ENCODE assay signal across 8 cellular contexts in genomic region chr12:92431146-92431545, GRCh38.
DNase-seq lines count a peak whose midpoint lies in the region; ATAC-seq and TF ChIP-seq lines count a peak whose summit lies in the region.

No MANE protein-coding gene starts in this region.

- no peaks in the 10 kb centered on the region for H3K27me3 Mint-ChIP-seq in activated naive CD4-positive, alpha-beta T cell treated with anti-CD3 and anti-CD28 coated beads, Interleukin-2, amount 10 ng/mL, durations not matched to agents 7 days and 5 days
- no peaks in the 10 kb centered on the region for H3K27me3 Mint-ChIP-seq in stimulated activated naive B cell treated with anti-CD40 and anti-IgM and Interleukin-4, amounts not matched to agents 10 μg/mL and 1 μg/mL and 100 μg/mL, for 72 hours

- H3K4me1 Mint-ChIP-seq in activated naive CD4-positive, alpha-beta T cell treated with anti-CD3 and anti-CD28 coated beads, Interleukin-2, amount 10 ng/mL, durations not matched to agents 7 days and 5 days: peaks cover 22% of the 10 kb centered on the region
- peaks cover 56 to 80% of the 10 kb centered on the region in 2 donors for H3K4me1 Mint-ChIP-seq in stimulated activated naive B cell treated with anti-CD40 and anti-IgM and Interleukin-4, amounts not matched to agents 10 μg/mL and 1 μg/mL and 100 μg/mL, for 72 hours

- no peak overlapping the region for H3K4me3 Mint-ChIP-seq in activated naive CD4-positive, alpha-beta T cell treated with anti-CD3 and anti-CD28 coated beads, Interleukin-2, amount 10 ng/mL, durations not matched to agents 7 days and 5 days
- no peak overlapping the region for H3K4me3 Mint-ChIP-seq in stimulated activated naive B cell treated with anti-CD40 and anti-IgM and Interleukin-4, amounts not matched to agents 10 μg/mL and 1 μg/mL and 100 μg/mL, for 72 hours

- H3K36me3 Mint-ChIP-seq in activated naive CD4-positive, alpha-beta T cell treated with anti-CD3 and anti-CD28 coated beads, Interleukin-2, amount 10 ng/mL, durations not matched to agents 7 days and 5 days: peaks cover 11% of the 10 kb centered on the region
- H3K36me3 Mint-ChIP-seq in stimulated activated naive B cell treated with anti-CD40 and anti-IgM and Interleukin-4, amounts not matched to agents 10 μg/mL and 1 μg/mL and 100 μg/mL, for 72 hours: peaks cover 22 to 31% of the 10 kb centered on the region in 2 donors

- no peak overlapping the region for H3K27ac Mint-ChIP-seq in activated naive CD4-positive, alpha-beta T cell treated with anti-CD3 and anti-CD28 coated beads, Interleukin-2, amount 10 ng/mL, durations not matched to agents 7 days and 5 days
- H3K27ac Mint-ChIP-seq in stimulated activated naive B cell treated with anti-CD40 and anti-IgM and Interleukin-4, amounts not matched to agents 10 μg/mL and 1 μg/mL and 100 μg/mL, for 72 hours: peak overlapping the region; percentile 72

- peaks cover 22% of the 10 kb centered on the region for H3K9me3 Mint-ChIP-seq in activated naive CD4-positive, alpha-beta T cell treated with anti-CD3 and anti-CD28 coated beads, Interleukin-2, amount 10 ng/mL, durations not matched to agents 7 days and 5 days
- peaks cover 16 to 24% of the 10 kb centered on the region in 2 donors for H3K9me3 Mint-ChIP-seq in stimulated activated naive B cell treated with anti-CD40 and anti-IgM and Interleukin-4, amounts not matched to agents 10 μg/mL and 1 μg/mL and 100 μg/mL, for 72 hours

- ATAC-seq in HG02870 (IDR thresholded peaks at IDR 0.05; ENCODE audit: unreplicated experiment): peak; percentile 55
- peak; percentile 57 to 62 for ATAC-seq in stimulated activated naive B cell treated with anti-CD40 and anti-IgM and Interleukin-4, amounts not matched to agents 10 μg/mL and 1 μg/mL and 100 μg/mL, for 72 hours (replicated peaks)
- ATAC-seq in omental fat pad (ENCODE audit: low FRiP score): no peak
- ATAC-seq in GM18870 (IDR thresholded peaks at IDR 0.05; ENCODE audit: unreplicated experiment): no peak

- CTCF ChIA-PET in activated naive CD4-positive, alpha-beta T cell treated with anti-CD3 and anti-CD28 coated beads, Interleukin-2, amount 10 ng/mL, durations not matched to agents 7 days and 5 days (lab: Charles Lee): no interaction called here

- TF ChIP-seq CTCF in omental fat pad (IDR thresholded peaks at IDR 0.05): no peak

- peak; percentile 34 for DNase-seq in activated naive CD4-positive, alpha-beta T cell treated with anti-CD3 and anti-CD28 coated beads, Interleukin-2, amount 10 ng/mL, durations not matched to agents 7 days and 5 days
- DNase-seq in activated naive CD4-positive, alpha-beta T cell treated with Interleukin-2 at 50 U/mL for 16 hours: no peak
- peak; percentile 55 for DNase-seq in UCSD-AML1 (lab: John Stamatoyannopoulos, UW; ENCODE audit: unreplicated experiment)
- DNase-seq in stimulated activated naive B cell treated with anti-CD40 and anti-IgM and Interleukin-4, amounts not matched to agents 10 μg/mL and 1 μg/mL and 100 μg/mL, for 72 hours: no peak
- DNase-seq in omental fat pad (ENCODE audit: low spot score): no peak
- no peak for DNase-seq in inferior parietal cortex (ENCODE audit: extremely low spot score)

Comparison
In these comparisons a context has a peak if more than half of its experiments do, and no peak if none do; other contexts are left out.
1. DNase-seq: peak in activated naive CD4-positive, alpha-beta T cell treated with anti-CD3 and anti-CD28 coated beads, Interleukin-2, amount 10 ng/mL, durations not matched to agents 7 days and 5 days (single experiment) and UCSD-AML1 (single experiment); none in activated naive CD4-positive, alpha-beta T cell treated with Interleukin-2 at 50 U/mL for 16 hours (single experiment), stimulated activated naive B cell treated with anti-CD40 and anti-IgM and Interleukin-4, amounts not matched to agents 10 μg/mL and 1 μg/mL and 100 μg/mL, for 72 hours (single experiment), omental fat pad (single experiment) and inferior parietal cortex (single experiment).
2. ATAC-seq: peak in HG02870 (single experiment) and stimulated activated naive B cell treated with anti-CD40 and anti-IgM and Interleukin-4, amounts not matched to agents 10 μg/mL and 1 μg/mL and 100 μg/mL, for 72 hours (2 of 2); none in omental fat pad (single experiment) and GM18870 (single experiment).